Comparison of ENCODE assay signal across 14 cellular contexts in genomic region chr9:32906213-32906612, GRCh38.
DNase-seq lines count a peak whose midpoint lies in the region; ATAC-seq and TF ChIP-seq lines count a peak whose summit lies in the region.
"Had no signal": no experiment of that assay in that cellular context is flagged by ENCODE, and none has a peak within 500 bp of the region (broad histone marks: within the 10 kb centered on the region; RNA-seq: fewer than 3 reads in every experiment).

No MANE protein-coding gene starts in this region.

- intact Hi-C loops in aorta (cut with DNase I) = no loop called here

- H2AK5ac ChIP-seq in mesenchymal stem cell (ENCODE audit: low read length, severe bottlenecking) = no peak overlapping the region

- H3K9me3 ChIP-seq in mesenchymal stem cell (ENCODE audit: control insufficient read depth, low read length) = no peaks in the 10 kb centered on the region
- peaks cover 4% of the 10 kb centered on the region for H3K9me3 ChIP-seq in aorta (ENCODE audit: control insufficient read depth, low read length)

- H3K4me3 ChIP-seq in mesenchymal stem cell (ENCODE audit: insufficient read depth in 1 of 2, low read depth in 1 of 2, low read length in 2 of 2) (no peak overlapping the region), aorta (ENCODE audit: low read length in 2 of 2) (no peak overlapping the region)
- H3K4me3 ChIP-seq: K562 had no signal

- no peaks in the 10 kb centered on the region for H3K4me1 Mint-ChIP-seq in osteocyte (ENCODE audit: unreplicated experiment)
- H3K4me1 Mint-ChIP-seq: activated T-helper 17 cell treated with anti-CD3 and anti-CD28 coated beads, Interleukin-2, amount 50 U/mL, for 72 hours; mesothelial cell of epicardium had no signal

- peaks cover 11% of the 10 kb centered on the region for H3K27me3 Mint-ChIP-seq in osteocyte (ENCODE audit: unreplicated experiment)

- H3K4me1 ChIP-seq in mesenchymal stem cell (ENCODE audit: control insufficient read depth, insufficient read depth, low read depth, low read length) (no peaks in the 10 kb centered on the region), aorta (ENCODE audit: control insufficient read depth in 1 of 2, insufficient read depth in 2 of 2, low read length in 2 of 2) (no peaks in the 10 kb centered on the region)

- H3K27ac ChIP-seq in mesenchymal stem cell (ENCODE audit: low read length, poor library complexity, severe bottlenecking) (no peak overlapping the region), aorta (ENCODE audit: low read depth in 1 of 2, low read length in 2 of 2) (no peak overlapping the region)

- H2BK120ac ChIP-seq in mesenchymal stem cell (ENCODE audit: low read depth, low read length) = no peak overlapping the region

- H3K9me3 Mint-ChIP-seq in osteocyte (ENCODE audit: unreplicated experiment) = no peaks in the 10 kb centered on the region
- H3K9me3 Mint-ChIP-seq: activated T-helper 17 cell treated with anti-CD3 and anti-CD28 coated beads, Interleukin-2, amount 50 U/mL, for 72 hours; CD4-positive, alpha-beta T cell; T-helper 2 cell treated with Interferon-gamma antibody and Interleukin-4, amounts not matched to agents 5 μg/mL and 100 μg/mL, for 36 hours had no signal

- no peaks in the 10 kb centered on the region for H3K36me3 Mint-ChIP-seq in osteocyte (ENCODE audit: unreplicated experiment)
- H3K36me3 Mint-ChIP-seq: mesothelial cell of epicardium had no signal

- no peak overlapping the region for H3K18ac ChIP-seq in mesenchymal stem cell (ENCODE audit: low read depth in 1 of 2, low read length in 2 of 2)

- TF ChIP-seq CTCF in osteocyte (IDR thresholded peaks at IDR 0.05) = no peak

- H2BK5ac ChIP-seq in mesenchymal stem cell (ENCODE audit: low read depth, low read length, poor library complexity, severe bottlenecking) = no peak overlapping the region

- H3K4me3 Mint-ChIP-seq in osteocyte (ENCODE audit: unreplicated experiment) = no peak overlapping the region
- H3K4me3 Mint-ChIP-seq: activated T-helper 17 cell treated with anti-CD3 and anti-CD28 coated beads, Interleukin-2, amount 50 U/mL, for 72 hours; CD4-positive, alpha-beta T cell; mesothelial cell of epicardium; T-helper 2 cell treated with Interferon-gamma antibody and Interleukin-4, amounts not matched to agents 5 μg/mL and 100 μg/mL, for 36 hours had no signal

- H3K23ac ChIP-seq in mesenchymal stem cell (ENCODE audit: low read length in 2 of 2) = no peak overlapping the region

- H4K8ac ChIP-seq in mesenchymal stem cell (ENCODE audit: low read length) = no peak overlapping the region

- no peak overlapping the region for H4K91ac ChIP-seq in mesenchymal stem cell (ENCODE audit: low read length)

- ATAC-seq in GM18858 (IDR thresholded peaks at IDR 0.05; ENCODE audit: unreplicated experiment) (peak; percentile 97), GM21529 (IDR thresholded peaks at IDR 0.05; ENCODE audit: unreplicated experiment) (peak; percentile 92), HG03159 (IDR thresholded peaks at IDR 0.05; ENCODE audit: unreplicated experiment) (peak; percentile 94), aorta (ENCODE audit: low FRiP score) (no peak)
- ATAC-seq: activated T-helper 17 cell treated with anti-CD3 and anti-CD28 coated beads, Interleukin-2, amount 50 U/mL, for 72 hours; K562 had no signal

- H2BK15ac ChIP-seq in mesenchymal stem cell (ENCODE audit: low read depth, poor library complexity, severe bottlenecking) = no peak overlapping the region

- no peak overlapping the region for H3K27ac Mint-ChIP-seq in osteocyte (ENCODE audit: unreplicated experiment)
- H3K27ac Mint-ChIP-seq: activated T-helper 17 cell treated with anti-CD3 and anti-CD28 coated beads, Interleukin-2, amount 50 U/mL, for 72 hours; CD4-positive, alpha-beta T cell; mesothelial cell of epicardium; T-helper 2 cell treated with Interferon-gamma antibody and Interleukin-4, amounts not matched to agents 5 μg/mL and 100 μg/mL, for 36 hours had no signal

- H2AFZ ChIP-seq in mesenchymal stem cell (ENCODE audit: low read depth, low read length) = no peak overlapping the region

- no peak overlapping the region for H2BK12ac ChIP-seq in mesenchymal stem cell (ENCODE audit: low read length in 2 of 2)

- H3K27me3 ChIP-seq in mesenchymal stem cell (ENCODE audit: control insufficient read depth in 1 of 2, insufficient read depth in 1 of 2, low read length in 2 of 2) = no peaks in the 10 kb centered on the region
- H3K27me3 ChIP-seq in aorta (ENCODE audit: control insufficient read depth in 1 of 2, insufficient read depth in 2 of 2, low read length in 1 of 2) = no peaks in the 10 kb centered on the region

- peak; percentile 61 for DNase-seq in SKM-1 (lab: John Stamatoyannopoulos, UW; ENCODE audit: unreplicated experiment)
- no peak for DNase-seq in NCI-H446 (lab: John Stamatoyannopoulos, UW)
- DNase-seq in osteocyte (ENCODE audit: extremely low spot score, unreplicated experiment) = no peak
- DNase-seq in mesenchymal stem cell = no peak
- no peak for DNase-seq in aorta
- DNase-seq: CD4-positive, alpha-beta T cell; NCI-H510A treated with DMSO at 0.1 percent for 48 hours had no signal

- H3K36me3 ChIP-seq in mesenchymal stem cell (ENCODE audit: control insufficient read depth in 1 of 2, insufficient read depth in 2 of 2, low read depth in 1 of 2, low read length in 2 of 2) (no peaks in the 10 kb centered on the region), aorta (ENCODE audit: control insufficient read depth in 1 of 2, insufficient read depth in 2 of 2, low read length in 1 of 2) (no peaks in the 10 kb centered on the region)

- H3K79me1 ChIP-seq in mesenchymal stem cell (replicated peaks; ENCODE audit: low read length, poor library complexity, severe bottlenecking) = no peaks in the 10 kb centered on the region

- whole genome bisulfite sequencing in mesenchymal stem cell = 87% methylated on average over 7 of the region's 7 CpGs
- 72 to 77% methylated on average over 7 of the region's 7 CpGs for WGBS in aorta, 2 donors

- H3K4me2 ChIP-seq in mesenchymal stem cell (ENCODE audit: low read length, poor library complexity, severe bottlenecking) = no peak overlapping the region

- H3K4ac ChIP-seq in mesenchymal stem cell (ENCODE audit: low read depth in 1 of 2, low read length in 2 of 2) = no peak overlapping the region

- H3K9ac ChIP-seq in mesenchymal stem cell (ENCODE audit: low read length) = no peak overlapping the region

- H3K14ac ChIP-seq in mesenchymal stem cell (ENCODE audit: low read length in 2 of 2) = no peak overlapping the region
